In the genomic region with DNA sequence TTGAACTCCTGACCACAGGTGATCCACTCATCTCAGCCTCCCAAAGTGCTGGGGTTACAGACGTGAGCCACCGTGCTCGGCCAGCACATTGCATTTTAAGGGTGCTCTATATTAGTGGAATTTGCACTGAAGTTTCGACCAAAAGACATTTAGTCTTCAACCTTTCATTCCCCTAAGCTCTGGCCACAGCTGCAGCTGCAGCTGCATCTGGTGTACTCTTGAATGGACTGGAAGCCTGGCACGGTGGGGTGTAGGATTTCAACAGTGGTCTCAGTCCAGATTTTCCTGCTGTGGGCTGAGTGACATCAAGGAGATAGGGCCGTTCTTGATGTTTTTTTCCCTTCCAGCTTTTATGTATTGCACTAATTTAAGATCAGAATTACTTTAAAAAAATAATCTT, we compare ENCODE assay signal across 25 cellular contexts.
DNase-seq lines count a peak whose midpoint lies in the region; ATAC-seq and TF ChIP-seq lines count a peak whose summit lies in the region.
"Had no signal": no experiment of that assay in that cellular context is flagged by ENCODE, and none has a peak within 500 bp of the region (broad histone marks: within the 10 kb centered on the region; RNA-seq: fewer than 3 reads in every experiment).

No MANE protein-coding gene starts in this region.

- H3K4me1 ChIP-seq in SJCRH30, result peaks cover 7% of the 10 kb centered on the region
- H3K4me1 ChIP-seq in CD8-positive, alpha-beta T cell (ENCODE audit: insufficient read depth, low read length), result no peaks in the 10 kb centered on the region
- H3K4me1 ChIP-seq: A549, BE2C had no signal

- no peaks in the 10 kb centered on the region for H3K9me3 Mint-ChIP-seq in CD8-positive, alpha-beta T cell
- H3K9me3 Mint-ChIP-seq: H9, HFFc6 had no signal

- no peak for TF ChIP-seq CTCF in choroid plexus epithelial cell (conservative IDR thresholded peaks at IDR 0.05; ENCODE audit: low read depth, low read length)
- no peak for TF ChIP-seq CTCF in CD8-positive, alpha-beta T cell (IDR thresholded peaks at IDR 0.05)

- DNase-seq in SJCRH30 (peak; percentile 47 to 76), choroid plexus epithelial cell (ENCODE audit: low read depth) (peak; percentile 43), midbrain (lab: John Stamatoyannopoulos, UW) (peak; percentile 9), smooth muscle cell of the brain vasculature (ENCODE audit: low read depth, low spot score) (peak; percentile 33), RPMI8226 (no peak), NCI-H1417 (lab: John Stamatoyannopoulos, UW) (no peak)
- DNase-seq in CD8-positive, alpha-beta T cell, result no peak
- DNase-seq: BE2C, DND-41, GM23248, H9, HFFc6, KBM-7, MM.1S, NCI-H1048, NCI-H1436, NCI-H187 treated with DMSO at 0.1 percent for 48 hours, NCI-H2107, NCI-H226, NCI-H510A treated with DMSO at 0.1 percent for 48 hours, NCI-H748 treated with DMSO at 0.1 percent for 48 hours, PC-9, SHP77 treated with DMSO at 0.1 percent for 48 hours had no signal

- CTCF ChIA-PET in CD8-positive, alpha-beta T cell (lab: Charles Lee), result no interaction called here

- no peaks in the 10 kb centered on the region for H3K36me3 ChIP-seq in SJCRH30
- no peaks in the 10 kb centered on the region for H3K36me3 ChIP-seq in CD8-positive, alpha-beta T cell (ENCODE audit: insufficient read depth, low read length)
- H3K36me3 ChIP-seq: BE2C had no signal

- H3K36me3 Mint-ChIP-seq in CD8-positive, alpha-beta T cell, result no peaks in the 10 kb centered on the region

- no peaks in the 10 kb centered on the region for H3K27me3 ChIP-seq in SJCRH30
- H3K27me3 ChIP-seq in CD8-positive, alpha-beta T cell (ENCODE audit: insufficient read depth, low read length), result no peaks in the 10 kb centered on the region
- H3K27me3 ChIP-seq: BE2C had no signal

- H3K4me3 Mint-ChIP-seq in CD8-positive, alpha-beta T cell, result no peak overlapping the region
- H3K4me3 Mint-ChIP-seq: H9, HFFc6 had no signal

- H3K4me3 ChIP-seq in SJCRH30 (no peak overlapping the region), choroid plexus epithelial cell (ENCODE audit: low read depth, low read length) (no peak overlapping the region)
- no peak overlapping the region for H3K4me3 ChIP-seq in CD8-positive, alpha-beta T cell (ENCODE audit: low read depth, low read length)
- H3K4me3 ChIP-seq: A549, GM23248, PC-9 had no signal

- no peak overlapping the region for H3K27ac ChIP-seq in SJCRH30
- no peak overlapping the region for H3K27ac ChIP-seq in CD8-positive, alpha-beta T cell (ENCODE audit: low read depth, low read length)
- H3K27ac ChIP-seq: A549, GM23248, PC-9, RWPE1 had no signal

- intact Hi-C loops in CD8-positive, alpha-beta T cell (cut with DNase I, micrococcal nuclease), result no loop called here

- no peak for ATAC-seq in CD8-positive, alpha-beta T cell
- ATAC-seq: A549 had no signal

- H3K27me3 Mint-ChIP-seq in CD8-positive, alpha-beta T cell (ENCODE audit: low read depth), result no peaks in the 10 kb centered on the region

- H3K27ac Mint-ChIP-seq in CD8-positive, alpha-beta T cell, result no peak overlapping the region
- H3K27ac Mint-ChIP-seq: HFFc6 had no signal

- POLR2A ChIA-PET in CD8-positive, alpha-beta T cell (lab: Charles Lee), result no interaction called here

- peaks cover 2% of the 10 kb centered on the region; the same call in 1 of the 2 replicates for H3K9me3 ChIP-seq in SJCRH30 (replicated peaks)
- H3K9me3 ChIP-seq in CD8-positive, alpha-beta T cell (ENCODE audit: low read length), result no peaks in the 10 kb centered on the region
- H3K9me3 ChIP-seq: A549, BE2C had no signal

- H3K4me1 Mint-ChIP-seq in CD8-positive, alpha-beta T cell (ENCODE audit: low read depth), result no peaks in the 10 kb centered on the region

Comparison
In these comparisons a context has a peak if more than half of its experiments do, and no peak if none do; other contexts are left out.
1. DNase-seq: peak in SJCRH30 (2 of 2), choroid plexus epithelial cell (single experiment), midbrain (single experiment) and smooth muscle cell of the brain vasculature (single experiment); none in CD8-positive, alpha-beta T cell (0 of 7), RPMI8226 (single experiment) and NCI-H1417 (0 of 3).